14 cellular contexts compared by ENCODE assay signal in genomic region chr2:106664669-106665068, GRCh38.
A peak's percentile ranks its signal among the peaks of the same experiment; 100 is the strongest.
DNase-seq lines count a peak whose midpoint lies in the region; ATAC-seq lines count a peak whose summit lies in the region.
"Had no signal": no experiment of that assay in that cellular context is flagged by ENCODE, and none has a peak within 500 bp of the region (broad histone marks: within the 10 kb centered on the region; RNA-seq: fewer than 3 reads in every experiment).

No MANE protein-coding gene starts in this region.

- ATAC-seq in HG02852 (IDR thresholded peaks at IDR 0.05; ENCODE audit: unreplicated experiment) = peak; percentile 95
- ATAC-seq: activated T-cell treated with anti-CD3 and anti-CD28 coated beads, Interleukin-2, amount 50 U/mL, for 72 hours; body of pancreas had no signal

- DNase-seq in SIG-M5 treated with dmso at 0.1 percent for 504 hours (lab: John Stamatoyannopoulos, UW; ENCODE audit: unreplicated experiment) (peak; percentile 2), SIG-M5 (lab: John Stamatoyannopoulos, UW) (no peak), KBM-7 (peak; percentile 75), SW480 (ENCODE audit: low spot score) (no peak), kidney glomerular epithelial cell (lab: John Stamatoyannopoulos, UW) (no peak), mucosa of gallbladder (ENCODE audit: low spot score) (no peak)
- DNase-seq in central memory CD4-positive, alpha-beta T cell = no peak
- DNase-seq: activated T-cell treated with anti-CD3 and anti-CD28 coated beads, Interleukin-2, amount 50 U/mL, for 72 hours; body of pancreas; DMS153; NCI-H1694 treated with DMSO at 0.1 percent for 48 hours; PC-9; retina had no signal

- in situ Hi-C loops in KBM-7 (cut with MboI; ENCODE audit: low pct_unique_long_range_greater_than_20kb, low sequenced_read_pairs) = no loop called here

Comparison
In these comparisons a context has a peak if more than half of its experiments do, and no peak if none do; other contexts are left out.
1. DNase-seq: peak in SIG-M5 treated with dmso at 0.1 percent for 504 hours (single experiment) and KBM-7 (single experiment); none in SIG-M5 (single experiment), SW480 (single experiment), central memory CD4-positive, alpha-beta T cell (single experiment), kidney glomerular epithelial cell (single experiment) and mucosa of gallbladder (single experiment).